22 cellular contexts compared by ENCODE assay signal in the genomic region with DNA sequence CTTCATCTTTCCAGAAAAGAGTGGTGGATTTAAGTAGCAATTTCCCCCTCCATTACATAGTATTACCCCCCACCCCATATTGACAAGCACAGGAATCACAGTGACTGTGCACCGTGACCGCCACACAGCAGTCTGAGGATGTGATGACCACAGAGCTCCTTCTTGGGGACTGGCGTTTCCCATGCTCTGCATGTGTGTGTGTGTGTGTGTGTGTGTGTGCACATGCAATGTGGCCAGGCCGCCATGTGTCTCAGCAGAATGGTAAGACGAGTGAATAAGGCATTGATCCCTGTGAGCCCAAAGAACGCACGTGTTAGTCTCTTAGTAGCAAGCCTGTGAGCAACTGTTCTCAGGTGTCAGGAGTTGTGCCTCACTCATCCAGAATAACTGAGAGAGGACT. TPM values are rescaled to one million over a fixed set of nuclear protein-coding genes. Genes with fewer than 3 reads are reported as not detected.
A peak's percentile ranks its signal among the peaks of the same experiment; 100 is the strongest.
DNase-seq lines count a peak whose midpoint lies in the region; ATAC-seq and TF ChIP-seq lines count a peak whose summit lies in the region.
"Had no signal": no experiment of that assay in that cellular context is flagged by ENCODE, and none has a peak within 500 bp of the region (broad histone marks: within the 10 kb centered on the region; RNA-seq: fewer than 3 reads in every experiment).

No MANE protein-coding gene starts in this region.

- intact Hi-C loops in lower lobe of right lung (cut with DNase I), result no loop called here

- H3K4me3 ChIP-seq in HEK293 (ENCODE audit: low read depth, low read length) (no peak overlapping the region), lower lobe of right lung (no peak overlapping the region)
- H3K4me3 ChIP-seq: BLaER1 treated with 17β-estradiol and CSF1 and Interleukin-3, amounts not matched to agents 10 nM and 100 nM; GM12878 had no signal

- H3K4me1 ChIP-seq in HEK293 (ENCODE audit: control insufficient read depth, insufficient read depth, low read length) (no peaks in the 10 kb centered on the region; the same call in 1 of the 2 replicates), lower lobe of right lung (no peaks in the 10 kb centered on the region)
- H3K4me1 ChIP-seq: BE2C; BLaER1 treated with 17β-estradiol and CSF1 and Interleukin-3, amounts not matched to agents 10 nM and 100 nM had no signal

- TF ChIP-seq CTCF in HEK293 (tag by site-specific recombination; IDR thresholded peaks at IDR 0.05), result no peak
- no peak for TF ChIP-seq CTCF in glutamatergic neuron (IDR thresholded peaks at IDR 0.05; ENCODE audit: partially characterized antibody, unreplicated experiment)
- no peak for TF ChIP-seq CTCF in lower lobe of right lung (IDR thresholded peaks at IDR 0.05)

- H3K27ac Mint-ChIP-seq in glutamatergic neuron (ENCODE audit: unreplicated experiment), result peak overlapping the region; percentile 3
- H3K27ac Mint-ChIP-seq: CD4-positive, alpha-beta T cell; CD8-positive, alpha-beta memory T cell had no signal

- peaks cover 20% of the 10 kb centered on the region for H3K36me3 Mint-ChIP-seq in glutamatergic neuron (ENCODE audit: unreplicated experiment)
- H3K36me3 Mint-ChIP-seq: CD14-positive monocyte had no signal

- H3K27ac ChIP-seq in HEK293 (ENCODE audit: extremely low read depth, low read depth, low read length) (no peak overlapping the region), lower lobe of right lung (no peak overlapping the region)
- H3K27ac ChIP-seq: 22Rv1; BLaER1 treated with 17β-estradiol and CSF1 and Interleukin-3, amounts not matched to agents 10 nM and 100 nM had no signal

- no peaks in the 10 kb centered on the region for H3K36me3 ChIP-seq in HEK293 (ENCODE audit: control insufficient read depth in 2 of 2, insufficient read depth in 1 of 2, low read length in 2 of 2)
- no peaks in the 10 kb centered on the region for H3K36me3 ChIP-seq in lower lobe of right lung
- H3K36me3 ChIP-seq: BE2C; BLaER1 treated with 17β-estradiol and CSF1 and Interleukin-3, amounts not matched to agents 10 nM and 100 nM had no signal

- POLR2A ChIA-PET in HEK293 (lab: Yijun Ruan, JAX), result no interaction called here

- H3K4me3 Mint-ChIP-seq in glutamatergic neuron (ENCODE audit: unreplicated experiment), result no peak overlapping the region
- H3K4me3 Mint-ChIP-seq: CD14-positive monocyte; CD4-positive, alpha-beta T cell; CD8-positive, alpha-beta memory T cell had no signal

- peaks cover 2% of the 10 kb centered on the region for H3K27me3 Mint-ChIP-seq in glutamatergic neuron (ENCODE audit: unreplicated experiment)

- CTCF ChIA-PET in HEK293 (lab: Yijun Ruan, JAX), result interaction anchor here (1.2 kb wide), 1 partner anchor 147 kb away, joined by 7 read pairs; no protein-coding TSS in a partner anchor

- peaks cover 10% of the 10 kb centered on the region for H3K9me3 ChIP-seq in HEK293 (ENCODE audit: control insufficient read depth, insufficient read depth, low read depth, low read length)
- peaks cover 10% of the 10 kb centered on the region for H3K9me3 ChIP-seq in lower lobe of right lung

- peaks cover 4% of the 10 kb centered on the region for H3K27me3 ChIP-seq in lower lobe of right lung (ENCODE audit: low read depth)
- H3K27me3 ChIP-seq: BE2C; BLaER1 treated with 17β-estradiol and CSF1 and Interleukin-3, amounts not matched to agents 10 nM and 100 nM had no signal

- peaks cover 2% of the 10 kb centered on the region for H3K9me3 Mint-ChIP-seq in glutamatergic neuron (ENCODE audit: unreplicated experiment)

- ATAC-seq in lower lobe of right lung, result no peak
- ATAC-seq in HG02981 (IDR thresholded peaks at IDR 0.05; ENCODE audit: unreplicated experiment), result no peak
- ATAC-seq in GM19023 (IDR thresholded peaks at IDR 0.05; ENCODE audit: unreplicated experiment), result no peak
- ATAC-seq: GM12878 had no signal

- peak; percentile 41 for DNase-seq in activated effector memory CD4-positive, alpha-beta T cell treated with anti-CD3 and anti-CD28 coated beads, Interleukin-2, amount 50 U/mL, for 16 hours
- DNase-seq in activated effector memory CD4-positive, alpha-beta T cell treated with Interleukin-2 at 50 U/mL for 16 hours, result no peak
- DNase-seq in glutamatergic neuron (no peak), retina (peak; percentile 26), lower lobe of right lung (no peak)
- DNase-seq: ACHN; AML-193; BE2C; CD4-positive, alpha-beta T cell; CD8-positive, alpha-beta memory T cell; DMS 273 treated with DMSO at 0.1 percent for 48 hours; DMS79; EL; GDM1; HCEC 1CT had no signal

- H3K4me1 Mint-ChIP-seq in glutamatergic neuron (ENCODE audit: low read depth, unreplicated experiment), result peaks cover 12% of the 10 kb centered on the region
- H3K4me1 Mint-ChIP-seq: CD14-positive monocyte; CD8-positive, alpha-beta memory T cell had no signal

TF ChIP-seq in HEK293, 187 proteins besides CTCF, POLR2A, EP300 and RAD21:
- no peak for TF ChIP-seq ZNF121 (tag by site-specific recombination; IDR thresholded peaks at IDR 0.05)
- TF ChIP-seq, protein P1, sequence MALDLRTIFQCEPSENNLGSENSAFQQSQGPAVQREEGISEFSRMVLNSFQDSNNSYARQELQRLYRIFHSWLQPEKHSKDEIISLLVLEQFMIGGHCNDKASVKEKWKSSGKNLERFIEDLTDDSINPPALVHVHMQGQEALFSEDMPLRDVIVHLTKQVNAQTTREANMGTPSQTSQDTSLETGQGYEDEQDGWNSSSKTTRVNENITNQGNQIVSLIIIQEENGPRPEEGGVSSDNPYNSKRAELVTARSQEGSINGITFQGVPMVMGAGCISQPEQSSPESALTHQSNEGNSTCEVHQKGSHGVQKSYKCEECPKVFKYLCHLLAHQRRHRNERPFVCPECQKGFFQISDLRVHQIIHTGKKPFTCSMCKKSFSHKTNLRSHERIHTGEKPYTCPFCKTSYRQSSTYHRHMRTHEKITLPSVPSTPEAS (tag by site-specific recombination; IDR thresholded peaks at IDR 0.05), result peak; percentile 63; the same call in 1 of the 2 replicates
- TF ChIP-seq, protein P2, sequence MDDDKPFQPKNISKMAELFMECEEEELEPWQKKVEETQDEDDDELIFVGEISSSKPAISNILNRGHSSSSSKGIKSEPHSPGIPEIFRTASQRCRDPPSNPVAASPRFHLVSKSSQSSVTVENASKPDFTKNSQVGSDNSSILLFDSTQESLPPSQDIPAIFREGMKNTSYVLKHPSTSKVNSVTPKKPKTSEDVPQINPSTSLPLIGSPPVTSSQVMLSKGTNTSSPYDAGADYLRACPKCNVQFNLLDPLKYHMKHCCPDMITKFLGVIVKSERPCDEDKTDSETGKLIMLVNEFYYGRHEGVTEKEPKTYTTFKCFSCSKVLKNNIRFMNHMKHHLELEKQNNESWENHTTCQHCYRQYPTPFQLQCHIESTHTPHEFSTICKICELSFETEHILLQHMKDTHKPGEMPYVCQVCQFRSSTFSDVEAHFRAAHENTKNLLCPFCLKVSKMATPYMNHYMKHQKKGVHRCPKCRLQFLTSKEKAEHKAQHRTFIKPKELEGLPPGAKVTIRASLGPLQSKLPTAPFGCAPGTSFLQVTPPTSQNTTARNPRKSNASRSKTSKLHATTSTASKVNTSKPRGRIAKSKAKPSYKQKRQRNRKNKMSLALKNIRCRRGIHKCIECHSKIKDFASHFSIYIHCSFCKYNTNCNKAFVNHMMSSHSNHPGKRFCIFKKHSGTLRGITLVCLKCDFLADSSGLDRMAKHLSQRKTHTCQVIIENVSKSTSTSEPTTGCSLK (tag by site-specific recombination; IDR thresholded peaks at IDR 0.05), result no peak

RNA-seq across cellular contexts. Expression of a gene that starts 43.8 kb away (rescaled TPM):
- 235 TPM for total RNA-seq in glutamatergic neuron (ENCODE audit: unreplicated experiment)
- total RNA-seq in lower lobe of right lung, result not detected
- total RNA-seq: CD4-positive, alpha-beta T cell; CD8-positive, alpha-beta memory T cell; GM12878 had no signal

RNA-seq across cellular contexts. Expression of a gene that starts 56.4 kb away (rescaled TPM):
- total RNA-seq in glutamatergic neuron (ENCODE audit: unreplicated experiment) (93.3 TPM), lower lobe of right lung (94.0 TPM)

Comparison
In these comparisons a context has a peak if more than half of its experiments do, and no peak if none do; other contexts are left out.
1. DNase-seq: peak in activated effector memory CD4-positive, alpha-beta T cell treated with anti-CD3 and anti-CD28 coated beads, Interleukin-2, amount 50 U/mL, for 16 hours (single experiment) and retina (single experiment); none in activated effector memory CD4-positive, alpha-beta T cell treated with Interleukin-2 at 50 U/mL for 16 hours (single experiment), glutamatergic neuron (single experiment) and lower lobe of right lung (single experiment).
2. RNA of a gene that starts 43.8 kb away (total RNA-seq): 235 TPM in glutamatergic neuron (single experiment); not detected in lower lobe of right lung (single experiment); every median in the first group is over 100 times any median in the second.